In the genomic region with DNA sequence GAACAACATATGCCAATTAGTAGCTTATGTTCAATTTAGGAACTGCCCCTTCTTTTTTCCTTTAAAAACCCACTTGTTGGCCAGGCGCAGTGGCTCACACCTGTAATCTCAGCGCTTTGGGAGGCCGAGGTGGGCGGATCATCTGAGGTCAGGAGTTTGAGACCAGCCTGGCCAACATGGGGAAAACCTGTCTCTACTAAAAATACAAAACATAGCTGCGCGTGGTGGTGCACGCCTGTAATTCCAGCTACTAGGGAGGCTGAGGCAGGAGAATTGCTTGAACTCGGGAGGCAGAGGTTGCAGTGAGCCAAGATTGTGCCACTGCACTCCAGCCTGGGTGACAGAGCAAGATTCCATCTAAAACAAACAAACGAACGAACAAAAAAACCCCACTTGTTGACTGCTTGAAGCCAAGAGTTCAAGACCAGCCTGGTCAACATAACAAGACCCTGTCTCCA, we compare ENCODE assay signal across 1 cellular context.
TF ChIP-seq lines count a peak whose summit lies in the region.

No MANE protein-coding gene starts in this region.

TF ChIP-seq in K562, 482 proteins besides CTCF, POLR2A, EP300 and RAD21:
- 0 out of 2 replicates have a peak, but pooled peaks have one; percentile 14 for TF ChIP-seq ADNP (tag; IDR thresholded peaks at IDR 0.05)
